8 cellular contexts compared by ENCODE assay signal in the genomic region with DNA sequence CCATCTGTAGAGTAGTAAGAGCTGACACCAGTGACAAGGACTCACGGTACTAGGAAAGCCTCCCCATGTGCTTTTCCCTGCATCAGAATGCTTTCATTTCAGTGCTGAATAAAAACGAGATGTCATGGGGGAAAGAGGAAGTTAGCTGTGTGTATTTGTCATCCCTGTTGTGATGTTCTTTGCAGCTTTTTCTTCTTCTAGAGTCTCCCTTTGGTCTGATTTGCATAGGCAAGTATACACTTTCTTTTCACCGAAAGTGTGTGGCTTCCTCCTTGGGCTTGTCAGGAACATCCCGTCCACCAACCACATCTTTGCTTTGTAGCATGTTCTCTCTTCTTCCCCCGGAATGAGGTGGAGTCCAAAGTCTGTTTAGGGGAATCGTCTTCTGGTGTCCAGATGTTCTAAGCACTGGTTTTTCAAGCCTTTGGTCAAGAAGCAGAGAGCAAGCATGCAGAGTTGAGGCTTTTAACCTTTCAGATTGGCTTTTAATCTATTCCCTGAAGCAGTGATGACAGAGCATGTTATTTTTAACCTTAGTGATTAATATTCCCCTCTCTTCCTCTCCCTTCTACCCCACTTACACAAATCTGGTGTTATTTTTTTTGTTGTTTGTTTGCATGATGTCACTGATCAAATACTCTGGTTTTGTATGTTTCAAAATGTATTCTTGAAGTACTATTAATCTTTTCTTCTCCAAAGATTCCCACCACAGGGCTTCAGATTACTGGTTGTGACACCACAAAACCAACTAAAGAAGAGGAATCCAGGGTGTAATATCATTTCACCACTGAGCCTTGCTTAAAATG.
DNase-seq lines count a peak whose midpoint lies in the region; ATAC-seq and TF ChIP-seq lines count a peak whose summit lies in the region.

No MANE protein-coding gene starts in this region.

- peak overlapping the region; percentile 84 for H3K4me2 ChIP-seq in OCI-LY3 (ENCODE audit: low read length)

- H4K20me1 ChIP-seq in OCI-LY3 (ENCODE audit: insufficient read depth, low read length), result no peaks in the 10 kb centered on the region

- peaks cover 6% of the 10 kb centered on the region; the same call in 1 of the 2 replicates for H3K27me3 ChIP-seq in OCI-LY3 (ENCODE audit: low read depth, low read length)

- H3K79me2 ChIP-seq in OCI-LY3 (ENCODE audit: low read length), result no peaks in the 10 kb centered on the region

- no peaks in the 10 kb centered on the region for H3K9me3 ChIP-seq in OCI-LY3 (ENCODE audit: insufficient read depth, low read length)

- H3K36me3 ChIP-seq in OCI-LY3 (replicated peaks; ENCODE audit: low read depth, low read length), result no peaks in the 10 kb centered on the region

- peaks cover 23% of the 10 kb centered on the region for H3K4me1 ChIP-seq in OCI-LY3 (ENCODE audit: low read length)

- H3K4me3 ChIP-seq in OCI-LY3 (ENCODE audit: low read length), result peak overlapping the region; percentile 59

- intact Hi-C loops in posterior vena cava (cut with DNase I), result no loop called here

- DNase-seq in activated CD4-positive, alpha-beta T cell treated with anti-CD3 and anti-CD28 coated beads for 48 hours, result peak; percentile 49
- no peak for DNase-seq in activated CD4-positive, alpha-beta T cell treated with anti-CD3 and anti-CD28 coated beads for 4 hours
- DNase-seq in dermis blood vessel endothelial cell (peak; percentile 26), renal cortical epithelial cell (ENCODE audit: low read depth) (peak; percentile 52), COR-L47 (lab: John Stamatoyannopoulos, UW) (no peak), posterior vena cava (ENCODE audit: low spot score) (no peak)

- TF ChIP-seq CTCF in OCI-LY3 (IDR thresholded peaks at IDR 0.05; ENCODE audit: low read depth, low read length), result no peak

- H3K27ac ChIP-seq in OCI-LY3 (ENCODE audit: low read length), result peak overlapping the region; percentile 43

- ATAC-seq in HG02759 (IDR thresholded peaks at IDR 0.05; ENCODE audit: unreplicated experiment), result peak; percentile 97

- H2AFZ ChIP-seq in OCI-LY3 (ENCODE audit: low read depth, low read length), result peak overlapping the region; percentile 40; the same call in 1 of the 2 replicates

- peak overlapping the region; percentile 16; the same call in 1 of the 2 replicates for H3K9ac ChIP-seq in OCI-LY3 (ENCODE audit: low read length)

Comparison
In these comparisons a context has a peak if more than half of its experiments do, and no peak if none do; other contexts are left out.
1. DNase-seq: peak in activated CD4-positive, alpha-beta T cell treated with anti-CD3 and anti-CD28 coated beads for 48 hours (single experiment), dermis blood vessel endothelial cell (single experiment) and renal cortical epithelial cell (single experiment); none in activated CD4-positive, alpha-beta T cell treated with anti-CD3 and anti-CD28 coated beads for 4 hours (0 of 2), COR-L47 (single experiment) and posterior vena cava (single experiment).